ENCODE assay signal across 20 cellular contexts in genomic region chr15:29437888-29438713, GRCh38.
"Had no signal": no experiment of that assay in that cellular context is flagged by ENCODE, and none has a peak within 500 bp of the region (broad histone marks: within the 10 kb centered on the region; RNA-seq: fewer than 3 reads in every experiment).

No MANE protein-coding gene starts in this region.

- H3K36me3 ChIP-seq: ascending aorta, breast epithelium, esophagus muscularis mucosa, neural progenitor cell, ovary, sigmoid colon, spleen, thoracic aorta had no signal

- H3K4me1 Mint-ChIP-seq: stimulated activated memory B cell treated with anti-CD40 and anti-IgM and Interleukin-4, amounts not matched to agents 10 μg/mL and 1 μg/mL and 100 μg/mL, for 72 hours had no signal

- H3K27me3 ChIP-seq: ascending aorta, breast epithelium, neural progenitor cell, ovary, sigmoid colon, spleen had no signal

- H3K9ac ChIP-seq: neural progenitor cell had no signal

- H3K4me3 Mint-ChIP-seq: activated T-cell treated with anti-CD3 and anti-CD28 coated beads, Interleukin-2, amount 50 U/mL, for 72 hours; neural progenitor cell; stimulated activated memory B cell treated with anti-CD40 and anti-IgM and Interleukin-4, amounts not matched to agents 10 μg/mL and 1 μg/mL and 100 μg/mL, for 72 hours; T-helper 1 cell treated with Interleukin-12 subunit alpha and Interleukin-12 subunit beta and Interleukin-4 antibody, amounts not matched to agents 30 μg/mL and 1 μg/mL, for 36 hours had no signal

- H3K4me3 ChIP-seq: ascending aorta, breast epithelium, esophagus muscularis mucosa, neural progenitor cell, ovary, sigmoid colon, spleen, thoracic aorta had no signal

- DNase-seq: activated CD4-positive, CD25-positive, alpha-beta regulatory T cell treated with anti-CD3 and anti-CD28 coated beads, Interleukin-2, amount 50 U/mL, for 72 hours; activated CD8-positive, alpha-beta memory T cell treated with anti-CD3 and anti-CD28 coated beads for 24 hours; activated CD8-positive, alpha-beta memory T cell treated with anti-CD3 and anti-CD28 coated beads, Interleukin-2, amount 50 U/mL, for 48 hours; activated effector memory CD4-positive, alpha-beta T cell treated with anti-CD3 and anti-CD28 coated beads, Interleukin-2, amount 50 U/mL, for 16 hours; activated naive CD4-positive, alpha-beta T cell treated with anti-CD3 and anti-CD28 coated beads, Interleukin-2, amount 50 U/mL, for 16 hours; activated T-cell treated with anti-CD3 and anti-CD28 coated beads, Interleukin-2, amount 50 U/mL, for 72 hours; cerebellar nuclear complex; effector CD8-positive, alpha-beta T cell; left cardiac atrium; ovary; sigmoid colon; spleen; stimulated activated CD4-positive, alpha-beta T cell treated with anti-CD3 and anti-CD28 coated beads, Interleukin-4, amount 100 ng/mL, for 4 hours had no signal

- H3K4me2 ChIP-seq: neural progenitor cell had no signal

- H3K27ac ChIP-seq: ascending aorta, esophagus muscularis mucosa, neural progenitor cell, ovary, sigmoid colon, spleen, thoracic aorta had no signal

- H3K27ac Mint-ChIP-seq: activated T-cell treated with anti-CD3 and anti-CD28 coated beads, Interleukin-2, amount 50 U/mL, for 72 hours; neural progenitor cell; stimulated activated memory B cell treated with anti-CD40 and anti-IgM and Interleukin-4, amounts not matched to agents 10 μg/mL and 1 μg/mL and 100 μg/mL, for 72 hours; T-helper 1 cell treated with Interleukin-12 subunit alpha and Interleukin-12 subunit beta and Interleukin-4 antibody, amounts not matched to agents 30 μg/mL and 1 μg/mL, for 36 hours had no signal

- H3K36me3 Mint-ChIP-seq: neural progenitor cell; stimulated activated memory B cell treated with anti-CD40 and anti-IgM and Interleukin-4, amounts not matched to agents 10 μg/mL and 1 μg/mL and 100 μg/mL, for 72 hours had no signal

- H3K4me1 ChIP-seq: ascending aorta, breast epithelium, esophagus muscularis mucosa, neural progenitor cell, sigmoid colon, spleen had no signal

- H3K9me3 Mint-ChIP-seq: stimulated activated memory B cell treated with anti-CD40 and anti-IgM and Interleukin-4, amounts not matched to agents 10 μg/mL and 1 μg/mL and 100 μg/mL, for 72 hours; T-helper 1 cell treated with Interleukin-12 subunit alpha and Interleukin-12 subunit beta and Interleukin-4 antibody, amounts not matched to agents 30 μg/mL and 1 μg/mL, for 36 hours had no signal

- H2AFZ ChIP-seq: neural progenitor cell had no signal

- ATAC-seq: activated T-cell treated with anti-CD3 and anti-CD28 coated beads, Interleukin-2, amount 50 U/mL, for 72 hours; left cardiac atrium; stimulated activated memory B cell treated with anti-CD40 and anti-IgM and Interleukin-4, amounts not matched to agents 10 μg/mL and 1 μg/mL and 100 μg/mL, for 72 hours had no signal

- H3K9me3 ChIP-seq: ascending aorta, breast epithelium, esophagus muscularis mucosa, ovary, sigmoid colon, spleen, thoracic aorta had no signal
